Comparison of ENCODE assay signal across 11 cellular contexts in the genomic region with DNA sequence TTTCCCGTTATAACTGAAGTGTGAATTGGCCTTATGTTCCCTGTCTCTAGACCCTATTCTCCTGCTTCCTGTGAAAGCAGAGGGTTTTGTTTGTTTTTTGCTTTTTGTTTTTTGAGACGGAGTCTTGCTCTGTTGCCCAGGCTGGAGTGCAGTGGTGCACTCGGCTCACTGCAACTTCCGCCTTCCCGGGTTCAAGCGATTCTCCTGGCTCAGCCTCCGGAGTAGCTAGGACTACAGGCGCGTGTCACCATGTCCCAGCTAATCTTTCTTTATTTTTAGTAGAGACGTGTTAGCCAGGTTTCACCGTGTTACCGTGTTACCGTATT. TPM values are rescaled to one million over a fixed set of nuclear protein-coding genes. Genes with fewer than 3 reads are reported as not detected.
DNase-seq lines count a peak whose midpoint lies in the region; ATAC-seq lines count a peak whose summit lies in the region.
"Had no signal": no experiment of that assay in that cellular context is flagged by ENCODE, and none has a peak within 500 bp of the region (broad histone marks: within the 10 kb centered on the region; RNA-seq: fewer than 3 reads in every experiment).

No MANE protein-coding gene starts in this region.

- ATAC-seq in Right ventricle myocardium superior (ENCODE audit: poor library complexity), result peak; percentile 51
- no peak for ATAC-seq in HG03342 (IDR thresholded peaks at IDR 0.05; ENCODE audit: unreplicated experiment)

- H3K4me3 ChIP-seq in endocrine pancreas (ENCODE audit: control insufficient read depth, insufficient read depth, low read length) (peak overlapping the region; percentile 63), mucosa of stomach (ENCODE audit: low read length) (peak overlapping the region; percentile 62), urinary bladder (ENCODE audit: low read depth, low read length) (peak overlapping the region; percentile 33)

- no peaks in the 10 kb centered on the region for H3K4me1 ChIP-seq in endocrine pancreas (ENCODE audit: control insufficient read depth, insufficient read depth, low read length)
- H3K4me1 ChIP-seq in mucosa of stomach (ENCODE audit: control insufficient read depth, insufficient read depth, low read length), result peaks cover 10% of the 10 kb centered on the region
- H3K4me1 ChIP-seq in urinary bladder (ENCODE audit: insufficient read depth), result no peaks in the 10 kb centered on the region

- in situ Hi-C loops in KBM-7 (cut with MboI; ENCODE audit: low pct_unique_long_range_greater_than_20kb, low sequenced_read_pairs), result no loop called here

- no peaks in the 10 kb centered on the region for H3K9me3 ChIP-seq in endocrine pancreas (ENCODE audit: control insufficient read depth, low read length)
- H3K9me3 ChIP-seq in mucosa of stomach (ENCODE audit: control insufficient read depth, low read length), result no peaks in the 10 kb centered on the region

- no peak overlapping the region for H3K27ac ChIP-seq in urinary bladder (ENCODE audit: low read depth)

- no peak for DNase-seq in Right ventricle myocardium superior
- DNase-seq in cardiac septum (ENCODE audit: low spot score), result no peak
- no peak for DNase-seq in NCI-H1694 (lab: John Stamatoyannopoulos, UW)
- no peak for DNase-seq in KBM-7
- DNase-seq: SIG-M5 had no signal

- H3K9ac ChIP-seq in endocrine pancreas (ENCODE audit: control insufficient read depth, insufficient read depth, low read length) (no peak overlapping the region), mucosa of stomach (ENCODE audit: low read length) (peak overlapping the region; percentile 41)

- H3K27me3 ChIP-seq in endocrine pancreas (ENCODE audit: control insufficient read depth, insufficient read depth, low read length), result no peaks in the 10 kb centered on the region
- no peaks in the 10 kb centered on the region for H3K27me3 ChIP-seq in mucosa of stomach (ENCODE audit: control insufficient read depth, insufficient read depth, low read length)

- peaks cover 3% of the 10 kb centered on the region for H3K36me3 ChIP-seq in endocrine pancreas (ENCODE audit: control insufficient read depth, insufficient read depth, low read length)
- peaks cover 4% of the 10 kb centered on the region for H3K36me3 ChIP-seq in mucosa of stomach (ENCODE audit: control insufficient read depth, insufficient read depth, low read length)
- peaks cover 2% of the 10 kb centered on the region for H3K36me3 ChIP-seq in urinary bladder (ENCODE audit: insufficient read depth)

- WGBS in urinary bladder, result 40% methylated on average over 13 of the region's 13 CpGs

- intact Hi-C loops in Right ventricle myocardium superior (cut with DNase I), result no loop called here
- intact Hi-C loops in cardiac septum (cut with DNase I), result no loop called here

RNA-seq across cellular contexts. Expression of a gene that starts 0.7 kb away (rescaled TPM):
- total RNA-seq in Right ventricle myocardium superior (2.3 TPM), cardiac septum (0.30 TPM), urinary bladder (0.42 TPM)
- 0.52 TPM for polyA plus RNA-seq in urinary bladder
- total RNA-seq: HT-29 had no signal

RNA-seq across cellular contexts. Expression of a gene that starts 19.1 kb away (rescaled TPM):
- total RNA-seq in Right ventricle myocardium superior (27.1 TPM), cardiac septum (14.6 TPM), urinary bladder (12.2 TPM)
- polyA plus RNA-seq in urinary bladder, result 18.9 TPM

RNA-seq across cellular contexts. Expression of a gene that starts 24.5 kb away (rescaled TPM):
- total RNA-seq in Right ventricle myocardium superior (34.6 TPM), cardiac septum (25.3 TPM), urinary bladder (30.1 TPM)
- polyA plus RNA-seq in urinary bladder, result 43.0 TPM

RNA-seq across cellular contexts. Expression of a gene that starts 30.6 kb away (rescaled TPM):
- total RNA-seq in Right ventricle myocardium superior (20.6 TPM), cardiac septum (19.8 TPM), urinary bladder (15.8 TPM)
- polyA plus RNA-seq in urinary bladder, result 43.8 TPM

RNA-seq across cellular contexts. Expression of a gene that starts 44.0 kb away (rescaled TPM):
- total RNA-seq in Right ventricle myocardium superior (not detected), cardiac septum (not detected), urinary bladder (not detected)
- not detected for polyA plus RNA-seq in urinary bladder
- total RNA-seq: HT-29 had no signal
- polyA plus RNA-seq: small intestine had no signal
